In genomic region chr2:203811491-203812221, GRCh38 we compare ENCODE assay signal across 8 cellular contexts. TPM values are rescaled to one million over a fixed set of nuclear protein-coding genes. Genes with fewer than 3 reads are reported as not detected.
DNase-seq lines count a peak whose midpoint lies in the region; TF ChIP-seq lines count a peak whose summit lies in the region.

No MANE protein-coding gene starts in this region.

- in situ Hi-C loops in GM23248 (cut with MboI) = loop anchor here (25.0 kb wide), 1 partner anchor 324 kb away; no protein-coding TSS in a partner anchor

- H3K9me3 ChIP-seq in GM23248 (ENCODE audit: low read depth) = no peaks in the 10 kb centered on the region

- DNase-seq in AG10803 (ENCODE audit: low read depth) = peak; percentile 92
- peak; percentile 95 for DNase-seq in GM23248
- peak; percentile 82 for DNase-seq in NOMO-1 treated with dmso at 0.1 percent for 144 hours (lab: John Stamatoyannopoulos, UW; ENCODE audit: unreplicated experiment)
- peak; percentile 64 for DNase-seq in activated T-cell treated with anti-CD3 and anti-CD28 coated beads for 24 hours (ENCODE audit: low read depth)
- peak; percentile 47 for DNase-seq in fibroblast of the conjunctiva (ENCODE audit: low read depth)
- DNase-seq in skeletal muscle cell (ENCODE audit: low read depth) = peak; percentile 84
- DNase-seq in NCI-H774 (lab: John Stamatoyannopoulos, UW) = no peak
- no peak for DNase-seq in NCI-H524 treated with DMSO at 0.1 percent for 48 hours (lab: John Stamatoyannopoulos, UW)

- peak overlapping the region; percentile 65 for H3K9ac ChIP-seq in GM23248

- H3K9me2 ChIP-seq in GM23248 (ENCODE audit: insufficient read depth) = no peaks in the 10 kb centered on the region

- 33 to 36% methylated on average over 9 of the region's 9 CpGs for WGBS in GM23248 (ENCODE audit: low coverage in 1 of 2, low lambda C conversion rate in 2 of 2, missing lambda C conversion rate in 2 of 2), 2 experiments

- H3K27me3 ChIP-seq in GM23248 (replicated peaks; ENCODE audit: insufficient read depth) = no peaks in the 10 kb centered on the region

- H3K4me2 ChIP-seq in GM23248 (ENCODE audit: unreplicated experiment) = peak overlapping the region; percentile 34

- H3K4me1 ChIP-seq in GM23248 (ENCODE audit: insufficient read depth) = peaks cover 81% of the 10 kb centered on the region

- H3K27ac ChIP-seq in GM23248 = peak overlapping the region; percentile 99

- H2AFZ ChIP-seq in GM23248 = no peak overlapping the region

- peak; percentile 14 for TF ChIP-seq CTCF in AG10803 (conservative IDR thresholded peaks at IDR 0.05; ENCODE audit: low read length)

- H3F3A ChIP-seq in GM23248 (ENCODE audit: insufficient read depth) = peaks cover 61% of the 10 kb centered on the region

- 0 out of 2 replicates have a peak, but pooled peaks cover 9% of the 10 kb centered on the region for H3K79me2 ChIP-seq in GM23248 (ENCODE audit: insufficient read depth)

- no peaks in the 10 kb centered on the region for H3K36me3 ChIP-seq in GM23248 (ENCODE audit: low read depth)

- H3K4me3 ChIP-seq in AG10803 (ENCODE audit: low read length) (no peak overlapping the region), GM23248 (no peak overlapping the region), skeletal muscle cell (ENCODE audit: low read depth, low read length) (no peak overlapping the region)

- no peaks in the 10 kb centered on the region for H4K20me1 ChIP-seq in GM23248 (ENCODE audit: insufficient read depth)

RNA-seq across cellular contexts. Expression of gene CTLA4, which starts 55.9 kb away (rescaled TPM):
- total RNA-seq in GM23248 (2014; rRNA removed; shearing (Covaris generic)) = not detected in 2 replicates
- polyA plus RNA-seq in GM23248 (2016; fragmentation: Nextera tagmentation; extraction: Ambion mirVana) = not detected in 2 replicates

Comparison
In these comparisons a context has a peak if more than half of its experiments do, and no peak if none do; other contexts are left out.
1. DNase-seq: peak in AG10803 (single experiment), GM23248 (single experiment), NOMO-1 treated with dmso at 0.1 percent for 144 hours (single experiment), activated T-cell treated with anti-CD3 and anti-CD28 coated beads for 24 hours (single experiment), fibroblast of the conjunctiva (single experiment) and skeletal muscle cell (single experiment); none in NCI-H774 (single experiment) and NCI-H524 treated with DMSO at 0.1 percent for 48 hours (single experiment).